ENCODE assay signal across 18 cellular contexts in genomic region chr5:74289238-74289637, GRCh38.
A peak's percentile ranks its signal among the peaks of the same experiment; 100 is the strongest.
DNase-seq lines count a peak whose midpoint lies in the region; ATAC-seq and TF ChIP-seq lines count a peak whose summit lies in the region.
"Had no signal": no experiment of that assay in that cellular context is flagged by ENCODE, and none has a peak within 500 bp of the region (broad histone marks: within the 10 kb centered on the region; RNA-seq: fewer than 3 reads in every experiment).

No MANE protein-coding gene starts in this region.

- H3K9me3 Mint-ChIP-seq in type B pancreatic cell, result no peaks in the 10 kb centered on the region
- H3K9me3 Mint-ChIP-seq: memory B cell had no signal

- no peak overlapping the region for H3K4me3 Mint-ChIP-seq in type B pancreatic cell
- H3K4me3 Mint-ChIP-seq: memory B cell had no signal

- intact Hi-C loops in dorsolateral prefrontal cortex (cut with DNase I), result loop anchor here in 1 of 2 donors (5.0 kb wide), 1 partner anchor 62 kb away; no protein-coding TSS in a partner anchor
- intact Hi-C loops in psoas muscle (cut with DNase I), result loop anchor here (5.0 kb wide), 2 partner anchors 83 to 353 kb away; partner anchors contain the start of gene ENC1 (in 1 of the 2)
- intact Hi-C loops in OCI-LY7 (cut with micrococcal nuclease; ENCODE audit: unreplicated experiment), result no loop called here
- intact Hi-C loops in body of pancreas (cut with DNase I), result no loop called here

- ATAC-seq in psoas muscle, result peak; percentile 23 to 34 (median 26)
- ATAC-seq in upper lobe of left lung (ENCODE audit: low FRiP score in 2 of 2), result no peak
- no peak for ATAC-seq in body of pancreas

- CTCF ChIA-PET in OCI-LY7 (lab: Charles Lee; ENCODE audit: unreplicated experiment), result no interaction called here

- H3K27me3 Mint-ChIP-seq in type B pancreatic cell, result peaks cover 4% of the 10 kb centered on the region

- H3K27ac ChIP-seq in dorsolateral prefrontal cortex (peak overlapping the region in 52 of 59 donors; percentile 3 to 84 (median 62)), psoas muscle (peak overlapping the region; percentile 88), upper lobe of left lung (peak overlapping the region; percentile 23 to 52 (median 38)), OCI-LY7 (ENCODE audit: low read depth, low read length, poor library complexity, severe bottlenecking) (no peak overlapping the region), body of pancreas (peak overlapping the region in 1 of 4 donors; percentile 10)

- TF ChIP-seq CTCF in dorsolateral prefrontal cortex (IDR thresholded peaks at IDR 0.05 in 54 of 56, conservative IDR thresholded peaks at IDR 0.05 in 2 of 56; ENCODE audit: low read depth in 1 of 56, partially characterized antibody in 56 of 56), result no peak
- no peak for TF ChIP-seq CTCF in psoas muscle (IDR thresholded peaks at IDR 0.05)
- no peak for TF ChIP-seq CTCF in upper lobe of left lung (IDR thresholded peaks at IDR 0.05)
- TF ChIP-seq CTCF in OCI-LY7 (conservative IDR thresholded peaks at IDR 0.05; ENCODE audit: low read length), result no peak
- TF ChIP-seq CTCF in type B pancreatic cell (conservative IDR thresholded peaks at IDR 0.05), result no peak
- TF ChIP-seq CTCF in body of pancreas (IDR thresholded peaks at IDR 0.05), result no peak

- H3K9ac ChIP-seq in adipocyte (ENCODE audit: low read length), result peak overlapping the region; percentile 75

- no peak for TF ChIP-seq POLR2A in upper lobe of left lung (IDR thresholded peaks at IDR 0.05)
- no peak for TF ChIP-seq POLR2A in body of pancreas (IDR thresholded peaks at IDR 0.05)

- no peaks in the 10 kb centered on the region for H3K9me2 ChIP-seq in OCI-LY7 (ENCODE audit: insufficient read depth, low read length)

- no peaks in the 10 kb centered on the region for H3K79me2 ChIP-seq in OCI-LY7 (ENCODE audit: insufficient read depth, low read depth, low read length)

- no peak overlapping the region for H2AFZ ChIP-seq in OCI-LY7 (ENCODE audit: low read length)

- H3K4me1 ChIP-seq in adipocyte (ENCODE audit: control insufficient read depth, insufficient read depth, low read length) (peaks cover 42% of the 10 kb centered on the region), psoas muscle (peaks cover 46% of the 10 kb centered on the region), upper lobe of left lung (peaks cover 0 to 5% (median 0%) of the 10 kb centered on the region in 4 donors), OCI-LY7 (ENCODE audit: insufficient read depth, low read length, poor library complexity, severe bottlenecking) (peaks cover 1% of the 10 kb centered on the region), body of pancreas (peaks cover 8% of the 10 kb centered on the region)

- TF ChIP-seq EP300 in upper lobe of left lung (IDR thresholded peaks at IDR 0.05), result no peak

- POLR2A ChIA-PET in OCI-LY7 (lab: Charles Lee), result interaction anchor here (1.1 kb wide), 1 partner anchor 9 kb away, joined by 3 read pairs; no protein-coding TSS in a partner anchor

- H3K27me3 ChIP-seq in adipocyte (replicated peaks; ENCODE audit: control insufficient read depth, insufficient read depth, low read length) (no peaks in the 10 kb centered on the region), dorsolateral prefrontal cortex (no peaks in the 10 kb centered on the region), psoas muscle (ENCODE audit: insufficient read depth in 3 of 3, low read length in 2 of 3) (no peaks in the 10 kb centered on the region), upper lobe of left lung (no peaks in the 10 kb centered on the region), body of pancreas (no peaks in the 10 kb centered on the region)
- H3K27me3 ChIP-seq: BE2C had no signal

- no peaks in the 10 kb centered on the region for H3K36me3 ChIP-seq in adipocyte (ENCODE audit: control insufficient read depth, insufficient read depth, low read length, severe bottlenecking)
- no peaks in the 10 kb centered on the region for H3K36me3 ChIP-seq in psoas muscle (ENCODE audit: insufficient read depth in 1 of 2, low read depth in 1 of 2)
- H3K36me3 ChIP-seq in upper lobe of left lung, result no peaks in the 10 kb centered on the region
- no peaks in the 10 kb centered on the region for H3K36me3 ChIP-seq in OCI-LY7 (ENCODE audit: insufficient read depth, low read length)
- no peaks in the 10 kb centered on the region for H3K36me3 ChIP-seq in body of pancreas (replicated peaks in 1 of 2; ENCODE audit: insufficient read depth in 1 of 2, low read depth in 2 of 2)
- H3K36me3 ChIP-seq: BE2C had no signal

- H3K27ac Mint-ChIP-seq in type B pancreatic cell, result no peak overlapping the region
- H3K27ac Mint-ChIP-seq: memory B cell had no signal

- DNase-seq in adipocyte (ENCODE audit: low read depth), result no peak
- no peak for DNase-seq in dorsolateral prefrontal cortex
- DNase-seq in psoas muscle, result no peak
- DNase-seq in upper lobe of left lung, result no peak
- DNase-seq in OCI-LY7 (ENCODE audit: low spot score), result no peak
- no peak for DNase-seq in type B pancreatic cell (ENCODE audit: extremely low spot score, unreplicated experiment)
- no peak for DNase-seq in body of pancreas
- DNase-seq: activated CD4-positive, alpha-beta T cell treated with anti-CD3 and anti-CD28 coated beads for 48 hours; activated naive CD4-positive, alpha-beta T cell; BE2C; erythroblast; H7; MM.1S; NCI-H187; NCI-H226; NK-92 treated with Interleukin-12 subunit alpha and Interleukin-12 subunit beta, amount 100 ng/mL, for 24 hours; stimulated activated naive CD4-positive, alpha-beta T cell treated with Interleukin-2 at 50 U/mL for 16 hours had no signal

- H3K36me3 Mint-ChIP-seq in type B pancreatic cell, result no peaks in the 10 kb centered on the region
- H3K36me3 Mint-ChIP-seq: memory B cell had no signal

- no TSS peak for BruUV-seq in OCI-LY7 (replicated peaks; lab: Mats Ljungman, UMichigan)

- H3K9me3 ChIP-seq in adipocyte (ENCODE audit: control insufficient read depth, low read length), result no peaks in the 10 kb centered on the region
- H3K9me3 ChIP-seq in psoas muscle, result no peaks in the 10 kb centered on the region
- no peaks in the 10 kb centered on the region for H3K9me3 ChIP-seq in upper lobe of left lung
- no peaks in the 10 kb centered on the region for H3K9me3 ChIP-seq in OCI-LY7 (ENCODE audit: low read length)
- no peaks in the 10 kb centered on the region for H3K9me3 ChIP-seq in body of pancreas
- H3K9me3 ChIP-seq: BE2C had no signal

- H3K4me3 ChIP-seq in adipocyte (ENCODE audit: low read length) (peak overlapping the region; percentile 39), dorsolateral prefrontal cortex (no peak overlapping the region), psoas muscle (no peak overlapping the region), upper lobe of left lung (no peak overlapping the region), OCI-LY7 (ENCODE audit: low read depth, low read length, poor library complexity, severe bottlenecking) (no peak overlapping the region), body of pancreas (no peak overlapping the region)

- H3K4me1 Mint-ChIP-seq in type B pancreatic cell (ENCODE audit: unreplicated experiment), result peaks cover 10% of the 10 kb centered on the region
- H3K4me1 Mint-ChIP-seq: memory B cell had no signal

- H3K4me2 ChIP-seq in OCI-LY7 (ENCODE audit: low read length), result no peak overlapping the region

- H4K20me1 ChIP-seq in OCI-LY7 (ENCODE audit: insufficient read depth, low read length), result no peaks in the 10 kb centered on the region

- 43 to 82% (median 44%) methylated on average over 4 of the region's 4 CpGs for WGBS in psoas muscle, 3 donors
- WGBS in upper lobe of left lung, 2 donors, result 81 to 83% methylated on average over 4 of the region's 4 CpGs
- WGBS in body of pancreas, 2 donors, result 66 to 80% methylated on average over 4 of the region's 4 CpGs

Comparison
In these comparisons a context has a peak if more than half of its experiments do, and no peak if none do; other contexts are left out.
1. ATAC-seq: peak in psoas muscle (4 of 4); none in upper lobe of left lung (0 of 2) and body of pancreas (single experiment).
2. intact Hi-C loops: an anchor here in psoas muscle (5.0 kb wide); none called in OCI-LY7 and body of pancreas.